12 cellular contexts compared by ENCODE assay signal in genomic region chr9:19782005-19782404, GRCh38. TPM values are rescaled to one million over a fixed set of nuclear protein-coding genes. Genes with fewer than 3 reads are reported as not detected.
DNase-seq lines count a peak whose midpoint lies in the region; ATAC-seq and TF ChIP-seq lines count a peak whose summit lies in the region.
"Had no signal": no experiment of that assay in that cellular context is flagged by ENCODE, and none has a peak within 500 bp of the region (broad histone marks: within the 10 kb centered on the region; RNA-seq: fewer than 3 reads in every experiment).

No MANE protein-coding gene starts in this region.

- H3K4me1 Mint-ChIP-seq in nephron progenitor cell: no peaks in the 10 kb centered on the region

- peaks cover 14% of the 10 kb centered on the region for H3K27me3 Mint-ChIP-seq in nephron progenitor cell (ENCODE audit: low read depth, poor library complexity)

- DNase-seq in HEK293T (ENCODE audit: extremely low spot score) (peak; percentile 45), NCI-H69 (lab: John Stamatoyannopoulos, UW) (peak; percentile 26), dermis blood vessel endothelial cell (peak; percentile 36), nephron progenitor cell (peak; percentile 30)
- no peak for DNase-seq in stimulated activated CD4-positive, alpha-beta T cell treated with anti-CD3 and anti-CD28 coated beads, Interleukin-15, amount 100 ng/mL, for 24 hours
- DNase-seq: COR-L47, NCI-H146 had no signal

- no peaks in the 10 kb centered on the region for H3K36me3 Mint-ChIP-seq in nephron progenitor cell (ENCODE audit: low read depth)
- H3K36me3 Mint-ChIP-seq: natural killer cell treated with Interleukin-12 subunit alpha and Interleukin-12 subunit beta and Interleukin-15 and Interleukin-18, amount 100 ng/mL, for 72 hours had no signal

- CTCF ChIA-PET in HEK293T (lab: Yijun Ruan, JAX): no interaction called here

- no peak overlapping the region for H3K4me3 Mint-ChIP-seq in nephron progenitor cell
- H3K4me3 Mint-ChIP-seq: natural killer cell treated with Interleukin-12 subunit alpha and Interleukin-12 subunit beta and Interleukin-15 and Interleukin-18, amount 100 ng/mL, for 72 hours had no signal

- POLR2A ChIA-PET in HEK293T (lab: Yijun Ruan, JAX): no interaction called here

- H3K9me3 Mint-ChIP-seq in nephron progenitor cell: peaks cover 4% of the 10 kb centered on the region
- H3K9me3 Mint-ChIP-seq: natural killer cell treated with Interleukin-12 subunit alpha and Interleukin-12 subunit beta and Interleukin-15 and Interleukin-18, amount 100 ng/mL, for 72 hours had no signal

- ATAC-seq in HG03135 (IDR thresholded peaks at IDR 0.05; ENCODE audit: unreplicated experiment): no peak
- no peak for ATAC-seq in HG02870 (IDR thresholded peaks at IDR 0.05; ENCODE audit: unreplicated experiment)
- ATAC-seq: natural killer cell treated with Interleukin-12 subunit alpha and Interleukin-12 subunit beta and Interleukin-15 and Interleukin-18, amount 100 ng/mL, for 72 hours had no signal

- TF ChIP-seq CTCF in nephron progenitor cell (IDR thresholded peaks at IDR 0.05): no peak

- H3K27ac Mint-ChIP-seq in nephron progenitor cell: no peak overlapping the region
- H3K27ac Mint-ChIP-seq: natural killer cell treated with Interleukin-12 subunit alpha and Interleukin-12 subunit beta and Interleukin-15 and Interleukin-18, amount 100 ng/mL, for 72 hours had no signal

TF ChIP-seq in HEK293T, 16 proteins besides CTCF, POLR2A, EP300 and RAD21:
- TF ChIP-seq ELF4 (IDR thresholded peaks at IDR 0.05): no peak
- no peak for TF ChIP-seq FOXK2 (IDR thresholded peaks at IDR 0.05)
- TF ChIP-seq NFRKB (IDR thresholded peaks at IDR 0.05): no peak
- TF ChIP-seq L3MBTL2 (conservative IDR thresholded peaks at IDR 0.05): no peak
- TF ChIP-seq ZNF384 (IDR thresholded peaks at IDR 0.05): no peak
- no peak for TF ChIP-seq PKNOX1 (IDR thresholded peaks at IDR 0.05)
- TF ChIP-seq FOXA1 (IDR thresholded peaks at IDR 0.05): no peak
- TF ChIP-seq TARDBP (IDR thresholded peaks at IDR 0.05): no peak
- no peak for TF ChIP-seq CTBP1 (IDR thresholded peaks at IDR 0.05; ENCODE audit: borderline replicate concordance)
- TF ChIP-seq SUZ12 (IDR thresholded peaks at IDR 0.05): no peak
- TF ChIP-seq BHLHE40 (IDR thresholded peaks at IDR 0.05; ENCODE audit: borderline replicate concordance): no peak
- TF ChIP-seq SP1 (IDR thresholded peaks at IDR 0.05): no peak
- no peak for TF ChIP-seq ARNT (IDR thresholded peaks at IDR 0.05)
- no peak for TF ChIP-seq LEF1 (IDR thresholded peaks at IDR 0.05; ENCODE audit: borderline replicate concordance)
- TF ChIP-seq HDGF (IDR thresholded peaks at IDR 0.05; ENCODE audit: borderline replicate concordance): no peak
- TF ChIP-seq FOXM1 (IDR thresholded peaks at IDR 0.05; ENCODE audit: borderline replicate concordance): no peak
TF ChIP-seq in HEK293T: peak in this region for 0.

RNA-seq across cellular contexts. Expression of gene SLC24A2, which starts 6.8 kb away (rescaled TPM):
- total RNA-seq in dermis blood vessel endothelial cell: not detected in 2 replicates
- total RNA-seq: epithelial cell of proximal tubule; natural killer cell treated with Interleukin-12 subunit alpha and Interleukin-12 subunit beta and Interleukin-15 and Interleukin-18, amount 100 ng/mL, for 72 hours; T-helper 2 cell treated with Interferon-gamma antibody and Interleukin-4, amounts not matched to agents 100 ng/mL and 5 ng/mL, for 36 hours had no signal
